ENCODE assay signal across 7 cellular contexts in genomic region chr1:222618001-222618879, GRCh38.
DNase-seq lines count a peak whose midpoint lies in the region; ATAC-seq and TF ChIP-seq lines count a peak whose summit lies in the region.

TSS of gene MIA3 (plus strand) at chr1:222618097. CDS start at chr1:222618111, 14 bp downstream.

- H3K4me3 ChIP-seq in WI38 (ENCODE audit: low read depth, low read length) (peak within 1 kb of the TSS; percentile 78), cardiac fibroblast (replicated peaks in 1 of 2; ENCODE audit: low read depth in 2 of 2, low read length in 2 of 2) (peak within 1 kb of the TSS; percentile 71 to 83)

- TF ChIP-seq CTCF in WI38 (IDR thresholded peaks at IDR 0.05; ENCODE audit: low read depth, low read length) (no peak), cardiac fibroblast (IDR thresholded peaks at IDR 0.05; ENCODE audit: low read depth, low read length) (no peak)

- peak; percentile 70 for TF ChIP-seq POLR2A in GM18505 (IDR thresholded peaks at IDR 0.05; ENCODE audit: borderline replicate concordance, extremely low read depth, insufficient read depth, insufficient read length)

- DNase-seq in NCI-H128 (lab: John Stamatoyannopoulos, UW; ENCODE audit: unreplicated experiment) (peak; percentile 69), cardiac fibroblast (ENCODE audit: low read depth in 2 of 2) (no peak), islet precursor cell (peak; percentile 57)
- peak; percentile 16 to 59 for DNase-seq in stimulated activated CD4-positive, alpha-beta T cell treated with anti-CD3 and anti-CD28 coated beads, Interleukin-15, amount 100 ng/mL, for 1 hour (ENCODE audit: low read depth in 1 of 2, low spot score in 1 of 2)

- ATAC-seq in GM18505 (IDR thresholded peaks at IDR 0.05; ENCODE audit: unreplicated experiment) (peak; percentile 67), HG02678 (IDR thresholded peaks at IDR 0.05; ENCODE audit: unreplicated experiment) (peak; percentile 54)

Comparison
In these comparisons a context has a peak if more than half of its experiments do, and no peak if none do; other contexts are left out.
1. DNase-seq: peak in NCI-H128 (single experiment), islet precursor cell (single experiment) and stimulated activated CD4-positive, alpha-beta T cell treated with anti-CD3 and anti-CD28 coated beads, Interleukin-15, amount 100 ng/mL, for 1 hour (2 of 2); none in cardiac fibroblast (0 of 2).